Comparison of ENCODE assay signal across 25 cellular contexts in the genomic region with DNA sequence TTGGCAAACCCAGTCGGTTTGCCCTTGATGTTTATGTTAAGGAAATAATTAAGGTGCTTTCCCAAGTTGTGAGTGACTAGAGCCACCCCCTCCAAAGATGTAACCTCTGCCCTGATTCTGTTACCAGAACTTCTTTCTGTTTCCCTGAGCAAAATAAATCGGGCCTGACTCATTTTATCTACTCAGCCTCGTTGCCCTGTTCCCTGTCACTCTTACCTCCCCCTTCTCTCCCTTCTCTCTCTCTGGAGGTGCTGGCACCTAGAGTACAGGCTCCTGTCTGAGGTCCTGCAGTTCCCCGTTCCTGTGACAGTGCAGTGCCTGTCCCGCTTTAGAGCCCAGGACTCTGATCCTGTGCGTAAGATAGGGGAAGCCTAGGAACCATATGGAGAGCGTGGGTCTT. TPM values are rescaled to one million over a fixed set of nuclear protein-coding genes. Genes with fewer than 3 reads are reported as not detected.
DNase-seq lines count a peak whose midpoint lies in the region; ATAC-seq and TF ChIP-seq lines count a peak whose summit lies in the region.
"Had no signal": no experiment of that assay in that cellular context is flagged by ENCODE, and none has a peak within 500 bp of the region (broad histone marks: within the 10 kb centered on the region; RNA-seq: fewer than 3 reads in every experiment).

No MANE protein-coding gene starts in this region.

- peaks cover 91% of the 10 kb centered on the region for H3K36me3 Mint-ChIP-seq in Caco-2 (ENCODE audit: insufficient read depth, unreplicated experiment)
- H3K36me3 Mint-ChIP-seq: activated naive CD8-positive, alpha-beta T cell treated with anti-CD3 and anti-CD28 coated beads, Interleukin-2, amount 10 ng/mL, durations not matched to agents 7 days and 5 days; naive B cell had no signal

- H3K27ac ChIP-seq in lower lobe of right lung (no peak overlapping the region), MM.1S (ENCODE audit: low read length) (no peak overlapping the region)
- H3K27ac ChIP-seq: dorsolateral prefrontal cortex, Peyer's patch, psoas muscle had no signal

- H3K9me3 ChIP-seq in Caco-2 (no peaks in the 10 kb centered on the region), lower lobe of right lung (no peaks in the 10 kb centered on the region), MM.1S (replicated peaks; ENCODE audit: insufficient read depth, low read length) (no peaks in the 10 kb centered on the region)
- H3K9me3 ChIP-seq: Peyer's patch, psoas muscle, thyroid gland had no signal

- H4K20me1 ChIP-seq in MM.1S (ENCODE audit: insufficient read depth, low read length), result no peaks in the 10 kb centered on the region

- no peak overlapping the region for H3K4me3 ChIP-seq in Caco-2 (ENCODE audit: low read depth, low read length)
- no peak overlapping the region for H3K4me3 ChIP-seq in epithelial cell of esophagus (ENCODE audit: low read length)
- H3K4me3 ChIP-seq in lower lobe of right lung, result no peak overlapping the region
- H3K4me3 ChIP-seq in MM.1S (ENCODE audit: low read length), result no peak overlapping the region
- H3K4me3 ChIP-seq: dorsolateral prefrontal cortex, Peyer's patch, psoas muscle, thyroid gland had no signal

- H3K36me3 ChIP-seq in Caco-2 (ENCODE audit: control insufficient read depth, insufficient read depth, low read length) (peaks cover 1% of the 10 kb centered on the region), lower lobe of right lung (no peaks in the 10 kb centered on the region), MM.1S (replicated peaks; ENCODE audit: insufficient read depth, low read length) (no peaks in the 10 kb centered on the region)
- H3K36me3 ChIP-seq: thyroid gland had no signal

- no peak overlapping the region for H3K9ac ChIP-seq in MM.1S (ENCODE audit: low read length)

- BruUV-seq in Caco-2 (replicated peaks; lab: Mats Ljungman, UMichigan), result no TSS peak

- no peak for TF ChIP-seq CTCF in Caco-2 (IDR thresholded peaks at IDR 0.05; ENCODE audit: insufficient read depth in 1 of 2, low read depth in 1 of 2, low read length in 1 of 2, severe bottlenecking in 1 of 2, unreplicated experiment in 1 of 2)
- no peak for TF ChIP-seq CTCF in epithelial cell of esophagus (IDR thresholded peaks at IDR 0.05; ENCODE audit: insufficient read depth, low read depth, low read length, missing control alignments)
- no peak for TF ChIP-seq CTCF in lower lobe of right lung (IDR thresholded peaks at IDR 0.05)
- TF ChIP-seq CTCF in MM.1S (IDR thresholded peaks at IDR 0.05; ENCODE audit: low read length), result no peak

- H3K27me3 Mint-ChIP-seq in Caco-2 (ENCODE audit: insufficient read depth, unreplicated experiment), result no peaks in the 10 kb centered on the region
- H3K27me3 Mint-ChIP-seq: activated CD8-positive, alpha-beta T cell treated with anti-CD3 and anti-CD28 coated beads for 36 hours; activated naive CD8-positive, alpha-beta T cell treated with anti-CD3 and anti-CD28 coated beads, Interleukin-2, amount 10 ng/mL, durations not matched to agents 7 days and 5 days; CD4-positive, alpha-beta T cell; stimulated activated naive CD8-positive, alpha-beta T cell treated with anti-CD3 and anti-CD28 coated beads, Interleukin-15, Interleukin-2, amounts not matched to agents 100 ng/mL and 50 ng/mL, for 24 hours; T-cell had no signal

- peak overlapping the region; percentile 44 for H3K27ac Mint-ChIP-seq in Caco-2 (ENCODE audit: unreplicated experiment)
- H3K27ac Mint-ChIP-seq: activated CD8-positive, alpha-beta T cell treated with anti-CD3 and anti-CD28 coated beads for 36 hours; activated naive CD8-positive, alpha-beta T cell treated with anti-CD3 and anti-CD28 coated beads, Interleukin-2, amount 10 ng/mL, durations not matched to agents 7 days and 5 days; CD4-positive, alpha-beta T cell; naive B cell; stimulated activated naive CD8-positive, alpha-beta T cell treated with anti-CD3 and anti-CD28 coated beads, Interleukin-15, Interleukin-2, amounts not matched to agents 100 ng/mL and 50 ng/mL, for 24 hours; T-cell had no signal

- H2AFZ ChIP-seq in MM.1S (ENCODE audit: low read length), result no peak overlapping the region

- H3K9me2 ChIP-seq in MM.1S (replicated peaks; ENCODE audit: insufficient read depth, low read length), result no peaks in the 10 kb centered on the region

- no peak overlapping the region for H3K4me2 ChIP-seq in MM.1S (ENCODE audit: low read depth, low read length)

- ATAC-seq in lower lobe of right lung (peak; percentile 12 to 13), GM21367 (IDR thresholded peaks at IDR 0.05; ENCODE audit: unreplicated experiment) (no peak)
- ATAC-seq: activated CD8-positive, alpha-beta T cell treated with anti-CD3 and anti-CD28 coated beads for 36 hours; left colon; psoas muscle; T-cell had no signal

- H3K27me3 ChIP-seq in Caco-2 (replicated peaks; ENCODE audit: control insufficient read depth, insufficient read depth, low read length), result no peaks in the 10 kb centered on the region
- H3K27me3 ChIP-seq in lower lobe of right lung (ENCODE audit: low read depth), result no peaks in the 10 kb centered on the region
- H3K27me3 ChIP-seq in MM.1S (replicated peaks; ENCODE audit: insufficient read depth, low read length), result no peaks in the 10 kb centered on the region
- H3K27me3 ChIP-seq: dorsolateral prefrontal cortex, Peyer's patch, thyroid gland had no signal

- intact Hi-C loops in Caco-2 (cut with micrococcal nuclease; ENCODE audit: unreplicated experiment), result no loop called here
- intact Hi-C loops in lower lobe of right lung (cut with DNase I), result no loop called here

- no peak overlapping the region for H3K4me3 Mint-ChIP-seq in Caco-2 (ENCODE audit: unreplicated experiment)
- H3K4me3 Mint-ChIP-seq: activated CD8-positive, alpha-beta T cell treated with anti-CD3 and anti-CD28 coated beads for 36 hours; activated naive CD8-positive, alpha-beta T cell treated with anti-CD3 and anti-CD28 coated beads, Interleukin-2, amount 10 ng/mL, durations not matched to agents 7 days and 5 days; CD4-positive, alpha-beta T cell; naive B cell; stimulated activated naive CD8-positive, alpha-beta T cell treated with anti-CD3 and anti-CD28 coated beads, Interleukin-15, Interleukin-2, amounts not matched to agents 100 ng/mL and 50 ng/mL, for 24 hours; T-cell had no signal

- peaks cover 58% of the 10 kb centered on the region for H3K4me1 Mint-ChIP-seq in Caco-2 (ENCODE audit: low read depth, unreplicated experiment)
- H3K4me1 Mint-ChIP-seq: activated naive CD8-positive, alpha-beta T cell treated with anti-CD3 and anti-CD28 coated beads, Interleukin-2, amount 10 ng/mL, durations not matched to agents 7 days and 5 days; naive B cell; T-cell had no signal

- H3K9me3 Mint-ChIP-seq in Caco-2 (ENCODE audit: unreplicated experiment), result no peaks in the 10 kb centered on the region
- H3K9me3 Mint-ChIP-seq: activated CD8-positive, alpha-beta T cell treated with anti-CD3 and anti-CD28 coated beads for 36 hours; activated naive CD8-positive, alpha-beta T cell treated with anti-CD3 and anti-CD28 coated beads, Interleukin-2, amount 10 ng/mL, durations not matched to agents 7 days and 5 days; CD4-positive, alpha-beta T cell; stimulated activated naive CD8-positive, alpha-beta T cell treated with anti-CD3 and anti-CD28 coated beads, Interleukin-15, Interleukin-2, amounts not matched to agents 100 ng/mL and 50 ng/mL, for 24 hours; T-cell had no signal

- no peaks in the 10 kb centered on the region for H3K79me2 ChIP-seq in MM.1S (ENCODE audit: low read length)

- POLR2A ChIA-PET in Caco-2 (lab: Charles Lee), result no interaction called here

- CTCF ChIA-PET in Caco-2 (lab: Charles Lee), result interaction anchor here (1.9 kb wide), 1 partner anchor 161 kb away, joined by 5 read pairs; no protein-coding TSS in a partner anchor

- no peak for DNase-seq in Caco-2
- DNase-seq in M059J (ENCODE audit: low read depth), result peak; percentile 56
- DNase-seq in epithelial cell of esophagus (ENCODE audit: low read depth), result peak; percentile 11
- DNase-seq in lower lobe of right lung, result no peak
- no peak for DNase-seq in MM.1S
- no peak for DNase-seq in hippocampal formation (lab: John Stamatoyannopoulos, UW)
- DNase-seq in activated naive CD4-positive, alpha-beta T cell treated with Interleukin-2 at 50 U/mL for 16 hours, result no peak
- DNase-seq: activated CD8-positive, alpha-beta T cell treated with anti-CD3 and anti-CD28 coated beads for 36 hours; activated effector memory CD4-positive, alpha-beta T cell treated with Interleukin-2 at 50 U/mL for 16 hours; activated naive CD8-positive, alpha-beta T cell treated with anti-CD3 and anti-CD28 coated beads, Interleukin-2, amount 10 ng/mL, durations not matched to agents 7 days and 5 days; AML-193; CD4-positive, alpha-beta T cell; dorsolateral prefrontal cortex; left colon; naive B cell; NCI-H187; NCI-H524 treated with DMSO at 0.1 percent for 48 hours; occipital lobe; Peyer's patch; psoas muscle; T-cell; thyroid gland had no signal

- peaks cover 36% of the 10 kb centered on the region for H3K4me1 ChIP-seq in Caco-2
- no peaks in the 10 kb centered on the region for H3K4me1 ChIP-seq in lower lobe of right lung
- H3K4me1 ChIP-seq in MM.1S (ENCODE audit: low read length), result no peaks in the 10 kb centered on the region
- H3K4me1 ChIP-seq: Peyer's patch, psoas muscle had no signal

- H3F3A ChIP-seq in MM.1S (ENCODE audit: insufficient read depth, low read length), result no peaks in the 10 kb centered on the region

RNA-seq across cellular contexts. Expression of gene CXADR, which starts 35.4 kb away (rescaled TPM):
- total RNA-seq in Caco-2 (2022) (98.6 and 102 TPM in 2 replicates), lower lobe of right lung (26.6 TPM)
- 17.7 and 24.1 TPM in 2 replicates for total RNA-seq in M059J (2014; rRNA removed; shearing (Covaris generic))
- total RNA-seq: LHCN-M2 had no signal

Comparison
In these comparisons a context has a peak if more than half of its experiments do, and no peak if none do; other contexts are left out.
1. DNase-seq: peak in M059J (single experiment) and epithelial cell of esophagus (single experiment); none in Caco-2 (0 of 2), lower lobe of right lung (single experiment), MM.1S (single experiment), hippocampal formation (0 of 2) and activated naive CD4-positive, alpha-beta T cell treated with Interleukin-2 at 50 U/mL for 16 hours (single experiment).